25 cellular contexts compared by ENCODE assay signal in genomic region chr17:32566303-32566702, GRCh38.
"Had no signal": no experiment of that assay in that cellular context is flagged by ENCODE, and none has a peak within 500 bp of the region (broad histone marks: within the 10 kb centered on the region; RNA-seq: fewer than 3 reads in every experiment).

No MANE protein-coding gene starts in this region.

- H3K36me3 ChIP-seq: breast epithelium, cardiac muscle cell, colonic mucosa had no signal

- H3K27me3 ChIP-seq: ascending aorta, breast epithelium, cardiac muscle cell, colonic mucosa, dorsolateral prefrontal cortex had no signal

- DNase-seq: activated CD4-positive, alpha-beta T cell treated with anti-CD3 and anti-CD28 coated beads for 1 hour; activated CD4-positive, alpha-beta T cell treated with anti-CD3 and anti-CD28 coated beads for 4 hours; activated CD4-positive, alpha-beta T cell treated with anti-CD3 and anti-CD28 coated beads, Interleukin-2, amount 10 ng/mL, durations not matched to agents 7 days and 5 days; activated CD4-positive, alpha-beta T cell treated with anti-CD3 and anti-CD28 coated beads, Interleukin-2, amount 50 U/mL, for 4 hours; activated CD8-positive, alpha-beta memory T cell treated with anti-CD3 and anti-CD28 coated beads for 24 hours; activated CD8-positive, alpha-beta T cell treated with anti-CD3 and anti-CD28 coated beads for 36 hours; activated gamma-delta T cell; activated naive CD4-positive, alpha-beta T cell; activated naive CD4-positive, alpha-beta T cell treated with anti-CD3 and anti-CD28 coated beads, Interleukin-2, amount 10 ng/mL, durations not matched to agents 7 days and 5 days; activated naive CD8-positive, alpha-beta T cell treated with anti-CD3 and anti-CD28 coated beads, Interleukin-2, amount 10 ng/mL, durations not matched to agents 7 days and 5 days; activated T-cell treated with anti-CD3 and anti-CD28 coated beads, Interleukin-2, amount 50 U/mL, for 48 hours; central memory CD4-positive, alpha-beta T cell; cerebellar nuclear complex; colonic mucosa; dorsolateral prefrontal cortex; effector memory CD4-positive, alpha-beta T cell; endodermal cell; foreskin fibroblast; T-helper 2 cell had no signal

- H3K27me3 Mint-ChIP-seq: activated CD4-positive, alpha-beta T cell treated with anti-CD3 and anti-CD28 coated beads, Interleukin-2, amount 10 ng/mL, durations not matched to agents 7 days and 5 days; activated CD8-positive, alpha-beta T cell treated with anti-CD3 and anti-CD28 coated beads for 36 hours; activated naive CD8-positive, alpha-beta T cell treated with anti-CD3 and anti-CD28 coated beads, Interleukin-2, amount 10 ng/mL, durations not matched to agents 7 days and 5 days; brain had no signal

- H3K4me3 Mint-ChIP-seq: activated CD4-positive, alpha-beta T cell treated with anti-CD3 and anti-CD28 coated beads, Interleukin-2, amount 10 ng/mL, durations not matched to agents 7 days and 5 days; activated CD8-positive, alpha-beta T cell treated with anti-CD3 and anti-CD28 coated beads for 36 hours; activated naive CD4-positive, alpha-beta T cell treated with anti-CD3 and anti-CD28 coated beads, Interleukin-2, amount 10 ng/mL, durations not matched to agents 7 days and 5 days; activated naive CD8-positive, alpha-beta T cell treated with anti-CD3 and anti-CD28 coated beads, Interleukin-2, amount 10 ng/mL, durations not matched to agents 7 days and 5 days; brain; endodermal cell had no signal

- H3K9me3 Mint-ChIP-seq: activated CD4-positive, alpha-beta T cell treated with anti-CD3 and anti-CD28 coated beads, Interleukin-2, amount 10 ng/mL, durations not matched to agents 7 days and 5 days; activated CD8-positive, alpha-beta T cell treated with anti-CD3 and anti-CD28 coated beads for 36 hours; activated naive CD4-positive, alpha-beta T cell treated with anti-CD3 and anti-CD28 coated beads, Interleukin-2, amount 10 ng/mL, durations not matched to agents 7 days and 5 days; activated naive CD4-positive, alpha-beta T cell treated with anti-CD3 and anti-CD28 coated beads, Interleukin-2, amount 50 U/mL, for 72 hours; activated naive CD8-positive, alpha-beta T cell treated with anti-CD3 and anti-CD28 coated beads, Interleukin-2, amount 10 ng/mL, durations not matched to agents 7 days and 5 days; brain; endodermal cell had no signal

- H3K27ac Mint-ChIP-seq: activated CD8-positive, alpha-beta T cell treated with anti-CD3 and anti-CD28 coated beads for 36 hours; activated naive CD4-positive, alpha-beta T cell treated with anti-CD3 and anti-CD28 coated beads, Interleukin-2, amount 10 ng/mL, durations not matched to agents 7 days and 5 days; activated naive CD8-positive, alpha-beta T cell treated with anti-CD3 and anti-CD28 coated beads, Interleukin-2, amount 10 ng/mL, durations not matched to agents 7 days and 5 days; brain; endodermal cell had no signal

- H3K4me1 ChIP-seq: ascending aorta, breast epithelium, colonic mucosa had no signal

- H3K4me3 ChIP-seq: ascending aorta, breast epithelium, cardiac muscle cell, colonic mucosa, dorsolateral prefrontal cortex had no signal

- H3K36me3 Mint-ChIP-seq: activated naive CD4-positive, alpha-beta T cell treated with anti-CD3 and anti-CD28 coated beads, Interleukin-2, amount 10 ng/mL, durations not matched to agents 7 days and 5 days; activated naive CD8-positive, alpha-beta T cell treated with anti-CD3 and anti-CD28 coated beads, Interleukin-2, amount 10 ng/mL, durations not matched to agents 7 days and 5 days had no signal

- H3K27ac ChIP-seq: ascending aorta, breast epithelium, cardiac muscle cell, colonic mucosa, dorsolateral prefrontal cortex had no signal

- H3K9me3 ChIP-seq: ascending aorta, breast epithelium, colonic mucosa had no signal

- ATAC-seq: activated CD8-positive, alpha-beta T cell treated with anti-CD3 and anti-CD28 coated beads for 36 hours; activated naive CD4-positive, alpha-beta T cell treated with anti-CD3 and anti-CD28 coated beads, Interleukin-2, amount 50 U/mL, for 72 hours had no signal

- FAIRE-seq: frontal cortex had no signal
